ENCODE assay signal across 10 cellular contexts in genomic region chr3:184491867-184492615, GRCh38.
A peak's percentile ranks its signal among the peaks of the same experiment; 100 is the strongest.
DNase-seq lines count a peak whose midpoint lies in the region; ATAC-seq and TF ChIP-seq lines count a peak whose summit lies in the region.
"Had no signal": no experiment of that assay in that cellular context is flagged by ENCODE, and none has a peak within 500 bp of the region (broad histone marks: within the 10 kb centered on the region; RNA-seq: fewer than 3 reads in every experiment).

No MANE protein-coding gene starts in this region.

- no peak for TF ChIP-seq CTCF in stomach (IDR thresholded peaks at IDR 0.05)

- no peak for TF ChIP-seq EP300 in stomach (IDR thresholded peaks at IDR 0.05)

- DNase-seq in activated T-cell treated with anti-CD3 and anti-CD28 coated beads, Interleukin-2, amount 50 U/mL, for 72 hours, result no peak
- no peak for DNase-seq in activated T-cell treated with anti-CD3 and anti-CD28 coated beads, Interleukin-2, amount 50 U/mL, for 4 hours
- no peak for DNase-seq in activated T-helper 2 cell treated with anti-CD3 and anti-CD28 coated beads, Interferon-gamma antibody, Interleukin-2, Interleukin-4, amounts not matched to agents 10 μg/mL and 5 μg/mL and 100 μg/mL, durations not matched to agents 14 hours and 24 hours and 36 hours (ENCODE audit: low spot score)
- DNase-seq in iPS-NIHi11 (ENCODE audit: low spot score) (peak; percentile 32), stomach (no peak)
- DNase-seq: NCI-H2171 had no signal

- no peaks in the 10 kb centered on the region for H3K9me3 ChIP-seq in stomach

- no peak for TF ChIP-seq POLR2A in stomach (IDR thresholded peaks at IDR 0.05)

- H3K27ac ChIP-seq in stomach, result no peak overlapping the region

- H3K4me1 Mint-ChIP-seq in activated T-cell treated with anti-CD3 and anti-CD28 coated beads, Interleukin-2, amount 50 U/mL, for 72 hours (ENCODE audit: low read depth), result peaks cover 7% of the 10 kb centered on the region
- peaks cover 4% of the 10 kb centered on the region for H3K4me1 Mint-ChIP-seq in activated T-cell treated with anti-CD3 and anti-CD28 coated beads, Interleukin-2, amount 50 U/mL, for 4 hours (ENCODE audit: low read depth)
- peaks cover 4% of the 10 kb centered on the region for H3K4me1 Mint-ChIP-seq in activated T-helper 2 cell treated with anti-CD3 and anti-CD28 coated beads, Interferon-gamma antibody, Interleukin-2, Interleukin-4, amounts not matched to agents 10 μg/mL and 5 μg/mL and 100 μg/mL, durations not matched to agents 14 hours and 24 hours and 36 hours (ENCODE audit: low read depth)
- H3K4me1 Mint-ChIP-seq in activated T-helper 17 cell treated with anti-CD3 and anti-CD28 coated beads, Interleukin-2, amount 50 U/mL, for 72 hours, result peaks cover 8% of the 10 kb centered on the region

- H3K4me3 ChIP-seq in stomach, result peak overlapping the region in 3 of 4 donors; percentile 26 to 41 (median 33)

- H3K4me3 Mint-ChIP-seq in activated T-cell treated with anti-CD3 and anti-CD28 coated beads, Interleukin-2, amount 50 U/mL, for 72 hours, result peak overlapping the region; percentile 51 to 90
- H3K4me3 Mint-ChIP-seq in activated T-cell treated with anti-CD3 and anti-CD28 coated beads, Interleukin-2, amount 50 U/mL, for 4 hours, result no peak overlapping the region
- H3K4me3 Mint-ChIP-seq in activated T-helper 2 cell treated with anti-CD3 and anti-CD28 coated beads, Interferon-gamma antibody, Interleukin-2, Interleukin-4, amounts not matched to agents 10 μg/mL and 5 μg/mL and 100 μg/mL, durations not matched to agents 14 hours and 24 hours and 36 hours (ENCODE audit: low read depth), result peak overlapping the region; percentile 46
- H3K4me3 Mint-ChIP-seq in activated T-helper 17 cell treated with anti-CD3 and anti-CD28 coated beads, Interleukin-2, amount 50 U/mL, for 72 hours, result no peak overlapping the region

- peak in 1 of 2 donors; percentile 51 for ATAC-seq in activated T-cell treated with anti-CD3 and anti-CD28 coated beads, Interleukin-2, amount 50 U/mL, for 72 hours (replicated peaks in 1 of 2)
- no peak for ATAC-seq in activated T-cell treated with anti-CD3 and anti-CD28 coated beads, Interleukin-2, amount 50 U/mL, for 4 hours
- no peak for ATAC-seq in activated T-helper 17 cell treated with anti-CD3 and anti-CD28 coated beads, Interleukin-2, amount 50 U/mL, for 72 hours (replicated peaks)
- no peak for ATAC-seq in HG03571 (IDR thresholded peaks at IDR 0.05; ENCODE audit: unreplicated experiment)
- no peak for ATAC-seq in HG02623 (IDR thresholded peaks at IDR 0.05; ENCODE audit: unreplicated experiment)

- H3K36me3 ChIP-seq in stomach, result no peaks in the 10 kb centered on the region

- H3K27me3 Mint-ChIP-seq in activated T-cell treated with anti-CD3 and anti-CD28 coated beads, Interleukin-2, amount 50 U/mL, for 72 hours (ENCODE audit: low read depth), result peaks cover 36% of the 10 kb centered on the region
- peaks cover 49% of the 10 kb centered on the region for H3K27me3 Mint-ChIP-seq in activated T-cell treated with anti-CD3 and anti-CD28 coated beads, Interleukin-2, amount 50 U/mL, for 4 hours (ENCODE audit: low read depth)
- H3K27me3 Mint-ChIP-seq in activated T-helper 2 cell treated with anti-CD3 and anti-CD28 coated beads, Interferon-gamma antibody, Interleukin-2, Interleukin-4, amounts not matched to agents 10 μg/mL and 5 μg/mL and 100 μg/mL, durations not matched to agents 14 hours and 24 hours and 36 hours (ENCODE audit: low read depth), result peaks cover 57% of the 10 kb centered on the region
- peaks cover 50% of the 10 kb centered on the region for H3K27me3 Mint-ChIP-seq in activated T-helper 17 cell treated with anti-CD3 and anti-CD28 coated beads, Interleukin-2, amount 50 U/mL, for 72 hours

- H3K9me3 Mint-ChIP-seq in activated T-cell treated with anti-CD3 and anti-CD28 coated beads, Interleukin-2, amount 50 U/mL, for 72 hours, result no peaks in the 10 kb centered on the region
- H3K9me3 Mint-ChIP-seq in activated T-cell treated with anti-CD3 and anti-CD28 coated beads, Interleukin-2, amount 50 U/mL, for 4 hours, result no peaks in the 10 kb centered on the region
- H3K9me3 Mint-ChIP-seq in activated T-helper 2 cell treated with anti-CD3 and anti-CD28 coated beads, Interferon-gamma antibody, Interleukin-2, Interleukin-4, amounts not matched to agents 10 μg/mL and 5 μg/mL and 100 μg/mL, durations not matched to agents 14 hours and 24 hours and 36 hours, result no peaks in the 10 kb centered on the region
- no peaks in the 10 kb centered on the region for H3K9me3 Mint-ChIP-seq in activated T-helper 17 cell treated with anti-CD3 and anti-CD28 coated beads, Interleukin-2, amount 50 U/mL, for 72 hours
- H3K9me3 Mint-ChIP-seq: activated naive CD4-positive, alpha-beta T cell treated with anti-CD3 and anti-CD28 coated beads, Interleukin-2, amount 50 U/mL, for 72 hours had no signal

- peaks cover 0 to 85% (median 7%) of the 10 kb centered on the region in 3 donors for H3K27me3 ChIP-seq in stomach

- no peak overlapping the region for H3K27ac Mint-ChIP-seq in activated T-cell treated with anti-CD3 and anti-CD28 coated beads, Interleukin-2, amount 50 U/mL, for 72 hours
- H3K27ac Mint-ChIP-seq in activated T-helper 2 cell treated with anti-CD3 and anti-CD28 coated beads, Interferon-gamma antibody, Interleukin-2, Interleukin-4, amounts not matched to agents 10 μg/mL and 5 μg/mL and 100 μg/mL, durations not matched to agents 14 hours and 24 hours and 36 hours, result no peak overlapping the region
- H3K27ac Mint-ChIP-seq in activated T-helper 17 cell treated with anti-CD3 and anti-CD28 coated beads, Interleukin-2, amount 50 U/mL, for 72 hours, result no peak overlapping the region
- H3K27ac Mint-ChIP-seq: activated naive CD4-positive, alpha-beta T cell treated with anti-CD3 and anti-CD28 coated beads, Interleukin-2, amount 50 U/mL, for 72 hours had no signal

- peaks cover 0 to 2% of the 10 kb centered on the region in 2 donors for H3K36me3 Mint-ChIP-seq in activated T-cell treated with anti-CD3 and anti-CD28 coated beads, Interleukin-2, amount 50 U/mL, for 72 hours (ENCODE audit: insufficient read depth in 2 of 2)
- no peaks in the 10 kb centered on the region for H3K36me3 Mint-ChIP-seq in activated T-cell treated with anti-CD3 and anti-CD28 coated beads, Interleukin-2, amount 50 U/mL, for 4 hours (ENCODE audit: insufficient read depth)
- H3K36me3 Mint-ChIP-seq in activated T-helper 2 cell treated with anti-CD3 and anti-CD28 coated beads, Interferon-gamma antibody, Interleukin-2, Interleukin-4, amounts not matched to agents 10 μg/mL and 5 μg/mL and 100 μg/mL, durations not matched to agents 14 hours and 24 hours and 36 hours (ENCODE audit: low read depth), result no peaks in the 10 kb centered on the region
- no peaks in the 10 kb centered on the region for H3K36me3 Mint-ChIP-seq in activated T-helper 17 cell treated with anti-CD3 and anti-CD28 coated beads, Interleukin-2, amount 50 U/mL, for 72 hours (ENCODE audit: low read depth)
- H3K36me3 Mint-ChIP-seq: activated naive CD4-positive, alpha-beta T cell treated with anti-CD3 and anti-CD28 coated beads, Interleukin-2, amount 50 U/mL, for 72 hours had no signal

- intact Hi-C loops in activated T-helper 2 cell treated with anti-CD3 and anti-CD28 coated beads, Interferon-gamma antibody, Interleukin-2, Interleukin-4, amounts not matched to agents 10 μg/mL and 5 μg/mL and 100 μg/mL, durations not matched to agents 14 hours and 24 hours and 36 hours (cut with micrococcal nuclease), result no loop called here
- intact Hi-C loops in stomach (cut with DNase I; ENCODE audit: low total_unique reads), result no loop called here

- WGBS in stomach, 5 donors, result 11 to 22% (median 18%) methylated on average over 34 of the region's 34 CpGs

- H3K4me1 ChIP-seq in stomach, result peaks cover 6 to 39% (median 22%) of the 10 kb centered on the region in 4 donors

Comparison
In these comparisons a context has a peak if more than half of its experiments do, and no peak if none do; other contexts are left out.
1. H3K4me3 Mint-ChIP-seq: peak in activated T-cell treated with anti-CD3 and anti-CD28 coated beads, Interleukin-2, amount 50 U/mL, for 72 hours (2 of 2) and activated T-helper 2 cell treated with anti-CD3 and anti-CD28 coated beads, Interferon-gamma antibody, Interleukin-2, Interleukin-4, amounts not matched to agents 10 μg/mL and 5 μg/mL and 100 μg/mL, durations not matched to agents 14 hours and 24 hours and 36 hours (single experiment); none in activated T-cell treated with anti-CD3 and anti-CD28 coated beads, Interleukin-2, amount 50 U/mL, for 4 hours (single experiment) and activated T-helper 17 cell treated with anti-CD3 and anti-CD28 coated beads, Interleukin-2, amount 50 U/mL, for 72 hours (single experiment).